8 cellular contexts compared by ENCODE assay signal in the genomic region with DNA sequence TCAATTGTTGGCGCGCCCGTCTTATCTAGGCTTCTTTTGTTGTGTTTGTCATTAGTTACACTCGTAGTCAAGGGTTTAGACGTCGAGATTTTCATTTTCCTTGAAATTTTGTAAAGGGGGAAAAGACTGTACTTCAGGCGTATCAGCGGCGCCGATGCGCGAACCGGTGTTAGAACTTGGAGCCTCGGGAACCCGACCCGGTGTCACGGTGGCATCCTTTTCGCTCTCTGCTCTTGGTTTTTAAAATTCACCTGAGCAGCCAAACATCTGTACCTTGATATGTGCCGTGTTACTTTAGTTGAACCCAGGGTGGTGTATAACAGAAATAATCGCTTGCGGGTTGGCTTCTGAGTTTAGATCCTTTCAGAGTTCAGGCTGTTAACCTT. TPM values are rescaled to one million over a fixed set of nuclear protein-coding genes. Genes with fewer than 3 reads are reported as not detected.
DNase-seq lines count a peak whose midpoint lies in the region; ATAC-seq and TF ChIP-seq lines count a peak whose summit lies in the region.

No MANE protein-coding gene starts in this region.

- DNase-seq in right atrium auricular region (ENCODE audit: low spot score) (no peak), left cardiac atrium (no peak), lower leg skin (ENCODE audit: low spot score in 2 of 2) (no peak), upper lobe of left lung (no peak), ecto neural progenitor cell (ENCODE audit: low spot score) (no peak)

- H3K9me3 ChIP-seq in right atrium auricular region (no peaks in the 10 kb centered on the region), upper lobe of left lung (no peaks in the 10 kb centered on the region)

- TF ChIP-seq CTCF in right atrium auricular region (IDR thresholded peaks at IDR 0.05) (no peak), lower leg skin (IDR thresholded peaks at IDR 0.05) (no peak), upper lobe of left lung (IDR thresholded peaks at IDR 0.05) (no peak)

- H3K36me3 ChIP-seq in right atrium auricular region (peaks cover 14% of the 10 kb centered on the region), upper lobe of left lung (peaks cover 0 to 27% (median 13%) of the 10 kb centered on the region in 4 donors)

- no peak for TF ChIP-seq EP300 in upper lobe of left lung (IDR thresholded peaks at IDR 0.05)

- TF ChIP-seq POLR2A in lower leg skin (IDR thresholded peaks at IDR 0.05) (no peak), upper lobe of left lung (IDR thresholded peaks at IDR 0.05) (no peak)

- H3K27ac ChIP-seq in right atrium auricular region (peak overlapping the region; percentile 82 to 93), angular gyrus (ENCODE audit: low read depth, low read length) (peak overlapping the region; percentile 63), upper lobe of left lung (peak overlapping the region; percentile 89 to 97 (median 96))

- H3K4me1 ChIP-seq in right atrium auricular region = peaks cover 0 to 27% of the 10 kb centered on the region in 2 donors
- peaks cover 28 to 49% (median 29%) of the 10 kb centered on the region in 4 donors for H3K4me1 ChIP-seq in upper lobe of left lung

- ATAC-seq in left cardiac atrium (no peak), upper lobe of left lung (ENCODE audit: low FRiP score in 2 of 2) (no peak), GM19328 (IDR thresholded peaks at IDR 0.05; ENCODE audit: unreplicated experiment) (no peak), HG02759 (IDR thresholded peaks at IDR 0.05; ENCODE audit: unreplicated experiment) (no peak)

- H3K4me3 ChIP-seq in right atrium auricular region (peak overlapping the region; percentile 84 to 97), lower leg skin (ENCODE audit: low read depth, poor library complexity, severe bottlenecking) (peak overlapping the region; percentile 93), upper lobe of left lung (peak overlapping the region; percentile 71 to 99 (median 98))

- intact Hi-C loops in left cardiac atrium (cut with DNase I) (loop anchor here in 1 of 2 donors (5.0 kb wide), 1 partner anchor 83 kb away; a partner anchor contains a TSS), lower leg skin (cut with DNase I; ENCODE audit: low total_unique reads) (no loop called here)

- H3K27me3 ChIP-seq in right atrium auricular region (no peaks in the 10 kb centered on the region), upper lobe of left lung (no peaks in the 10 kb centered on the region)

- 1% methylated on average over 21 of the region's 21 CpGs for WGBS in lower leg skin, 2 donors
- WGBS in upper lobe of left lung, 2 donors = 1 to 5% methylated on average over 18 to 21 of the region's 21 CpGs

RNA-seq across cellular contexts. Expression of a gene that starts 0.6 kb away (rescaled TPM):
- total RNA-seq in right atrium auricular region (10 to 100 TPM; 17.2 TPM), left cardiac atrium (10 to 100 TPM; 12.8 to 18.6 TPM), lower leg skin (10 to 100 TPM; 16.6 to 33.1 (median 25.4) TPM), upper lobe of left lung (10 to 100 TPM; 23.3 to 45.1 (median 39.8) TPM)

RNA-seq across cellular contexts. Expression of a gene that starts 50.9 kb away (rescaled TPM):
- total RNA-seq in right atrium auricular region (10 to 100 TPM; 39.2 to 47.2 TPM), left cardiac atrium (10 to 100 TPM; 42.4 to 49.1 TPM), lower leg skin (100 to 1,000 TPM in 2 of 4 donors, 10 to 100 TPM in 2; 74.2 to 131 (median 98.7) TPM), upper lobe of left lung (10 to 100 TPM; 54.7 to 91.1 (median 60.0) TPM)
